In genomic region chr7:590731-591551, GRCh38 we compare ENCODE assay signal across 14 cellular contexts.
DNase-seq lines count a peak whose midpoint lies in the region; ATAC-seq, FAIRE-seq and TF ChIP-seq lines count a peak whose summit lies in the region.
"Had no signal": no experiment of that assay in that cellular context is flagged by ENCODE, and none has a peak within 500 bp of the region (broad histone marks: within the 10 kb centered on the region; RNA-seq: fewer than 3 reads in every experiment).

No MANE protein-coding gene starts in this region.

- H3K79me2 ChIP-seq in HepG2 (ENCODE audit: insufficient read depth, low read length): no peaks in the 10 kb centered on the region

- POLR2A ChIA-PET in HepG2 (lab: Yijun Ruan, JAX): no interaction called here

- TF ChIP-seq RAD21 in HepG2 (CRISPR knock-in tag; IDR thresholded peaks at IDR 0.05): no peak

- no peak overlapping the region for H3K4me2 ChIP-seq in HepG2 (ENCODE audit: low read depth, low read length)

- H3K36me3 ChIP-seq in right lobe of liver: no peaks in the 10 kb centered on the region
- peaks cover 11 to 24% of the 10 kb centered on the region in 2 experiments; a peak in 4 of 5 replicates for H3K36me3 ChIP-seq in HepG2 (replicated peaks in 1 of 2; ENCODE audit: control insufficient read depth in 1 of 2, insufficient read depth in 2 of 2, low read length in 2 of 2)
- H3K36me3 ChIP-seq in transverse colon: no peaks in the 10 kb centered on the region
- H3K36me3 ChIP-seq: gastrocnemius medialis had no signal

- no peaks in the 10 kb centered on the region for H4K20me1 ChIP-seq in HepG2 (ENCODE audit: insufficient read depth, low read length)

- peaks cover 3% of the 10 kb centered on the region for H3K27me3 Mint-ChIP-seq in nephron progenitor cell (ENCODE audit: low read depth, poor library complexity)

- H3K27ac ChIP-seq in right lobe of liver (no peak overlapping the region), HepG2 (ENCODE audit: extremely low read length, insufficient read depth, low read length) (no peak overlapping the region), transverse colon (peak overlapping the region in 2 of 4 donors; percentile 17 to 30)
- H3K27ac ChIP-seq: gastrocnemius medialis had no signal

- no peak overlapping the region for H3K4me3 Mint-ChIP-seq in nephron progenitor cell

- DNase-seq in right lobe of liver (peak in 2 of 3 donors; percentile 11 to 48), HepG2 (ENCODE audit: low spot score) (no peak), epidermal melanocyte (ENCODE audit: insufficient read length, low spot score) (peak; percentile 38), nephron progenitor cell (no peak), transverse colon (no peak), HuH-7 (ENCODE audit: low spot score) (no peak), NCI-H1092 (lab: John Stamatoyannopoulos, UW) (no peak)
- DNase-seq: activated effector memory CD4-positive, alpha-beta T cell treated with anti-CD3 and anti-CD28 coated beads, Interleukin-2, amount 50 U/mL, for 16 hours; COR-L47; gastrocnemius medialis; GOT3; PC-3; stimulated activated CD4-positive, alpha-beta T cell treated with anti-CD3 and anti-CD28 coated beads, Interleukin-4, amount 100 ng/mL, for 24 hours had no signal

- H3K4me1 ChIP-seq in right lobe of liver (no peaks in the 10 kb centered on the region), HepG2 (ENCODE audit: insufficient read depth, low read length) (no peaks in the 10 kb centered on the region), transverse colon (peaks cover 0 to 8% (median 2%) of the 10 kb centered on the region in 4 donors)

- H3K4me3 ChIP-seq in right lobe of liver (no peak overlapping the region), HepG2 (replicated peaks in 1 of 3; ENCODE audit: insufficient read depth in 1 of 3, low read depth in 2 of 3, low read length in 3 of 3) (no peak overlapping the region), transverse colon (no peak overlapping the region)

- TF ChIP-seq CTCF in right lobe of liver (IDR thresholded peaks at IDR 0.05) (no peak), HepG2 (CRISPR knock-in tag; IDR thresholded peaks at IDR 0.05) (no peak), nephron progenitor cell (IDR thresholded peaks at IDR 0.05) (no peak), transverse colon (IDR thresholded peaks at IDR 0.05) (no peak)

- H3K36me3 Mint-ChIP-seq in nephron progenitor cell (ENCODE audit: low read depth): peaks cover 42% of the 10 kb centered on the region

- no peak overlapping the region for H2AFZ ChIP-seq in HepG2 (ENCODE audit: low read length)

- in situ Hi-C loops in HepG2 (cut with HindIII; ENCODE audit: extremely low pct_ligation_motif_present, low pct_unique_long_range_greater_than_20kb): no loop called here
- in situ Hi-C loops in transverse colon (cut with MboI; ENCODE audit: low pct_ligation_motif_present in 1 of 4, low pct_unique_long_range_greater_than_20kb in 1 of 4, low sequenced_read_pairs in 3 of 4): no loop called here

- WGBS in right lobe of liver (ENCODE audit: insufficient coverage, low coverage, low lambda C conversion rate, missing lambda C conversion rate): 92% methylated on average over 12 of the region's 45 CpGs
- WGBS in HepG2 (ENCODE audit: low lambda C conversion rate): 95% methylated on average over 31 of the region's 45 CpGs
- WGBS in transverse colon (ENCODE audit: low coverage in 1 of 2), 2 donors: 77% methylated on average over 36 of the region's 45 CpGs; no CpG with 5 or more reads in 1 of the 2 donors

- intact Hi-C loops in right lobe of liver (cut with DNase I): no loop called here
- intact Hi-C loops in HepG2 (cut with micrococcal nuclease; ENCODE audit: unreplicated experiment): no loop called here
- intact Hi-C loops in transverse colon (cut with DNase I; ENCODE audit: low total_unique reads): no loop called here

- peaks cover 20% of the 10 kb centered on the region for H3K9me3 Mint-ChIP-seq in nephron progenitor cell

- peaks cover 40% of the 10 kb centered on the region for H3K4me1 Mint-ChIP-seq in nephron progenitor cell

- no peak for FAIRE-seq in HepG2 (lab: Jason Lieb, UNC)

- H3K27me3 ChIP-seq in right lobe of liver (no peaks in the 10 kb centered on the region), HepG2 (ENCODE audit: control insufficient read depth in 1 of 2, insufficient read depth in 2 of 2, low read length in 2 of 2) (no peaks in the 10 kb centered on the region), transverse colon (no peaks in the 10 kb centered on the region)
- H3K27me3 ChIP-seq: gastrocnemius medialis had no signal

- TF ChIP-seq POLR2A in right lobe of liver (IDR thresholded peaks at IDR 0.05): no peak
- no peak for TF ChIP-seq POLR2A in HepG2 (IDR thresholded peaks at IDR 0.05; ENCODE audit: insufficient read depth in 1 of 2, low read depth in 2 of 2, low read length in 2 of 2)
- TF ChIP-seq POLR2A in transverse colon (IDR thresholded peaks at IDR 0.05): no peak

- TF ChIP-seq EP300 in HepG2 (IDR thresholded peaks at IDR 0.05; ENCODE audit: low read depth in 2 of 2, low read length in 2 of 2) (no peak), HepG2 (CRISPR knock-in tag; IDR thresholded peaks at IDR 0.05; ENCODE audit: borderline replicate concordance) (no peak), transverse colon (IDR thresholded peaks at IDR 0.05; ENCODE audit: low read depth) (no peak)

- H3K27ac Mint-ChIP-seq in nephron progenitor cell: peak overlapping the region; percentile 36

- BruUV-seq in HepG2 (replicated peaks; lab: Mats Ljungman, UMichigan): no TSS peak

- ATAC-seq in right lobe of liver (no peak), HepG2 (no peak), GM19395 (IDR thresholded peaks at IDR 0.05; ENCODE audit: unreplicated experiment) (no peak)
- ATAC-seq: gastrocnemius medialis, PC-3 had no signal

- H3K9me3 ChIP-seq in right lobe of liver (no peaks in the 10 kb centered on the region), HepG2 (ENCODE audit: low read length) (no peaks in the 10 kb centered on the region), transverse colon (no peaks in the 10 kb centered on the region)
- H3K9me3 ChIP-seq: gastrocnemius medialis had no signal

- H3K9ac ChIP-seq in HepG2 (ENCODE audit: insufficient read depth, low read depth, low read length): no peak overlapping the region

- CTCF ChIA-PET in HepG2 (lab: Yijun Ruan, JAX; ENCODE audit: low intra/inter-chr PET ratio, low total read pairs): no interaction called here

TF ChIP-seq in HepG2, 621 proteins besides CTCF, POLR2A, EP300 and RAD21 (continues in another document):
- TF ChIP-seq BCLAF1 (IDR thresholded peaks at IDR 0.05) (no peak), AGO2 (optimal IDR thresholded peaks at IDR 0.05; ENCODE audit: low read depth, low read length) (no peak), ZNF256 (CRISPR knock-in tag; conservative IDR thresholded peaks at IDR 0.05) (no peak), AFF4 (CRISPR knock-in tag; IDR thresholded peaks at IDR 0.05) (no peak), CEBPB (IDR thresholded peaks at IDR 0.05; ENCODE audit: borderline replicate concordance, low read depth, low read length) (no peak), ZNF607 (CRISPR knock-in tag; IDR thresholded peaks at IDR 0.05; ENCODE audit: borderline replicate concordance) (no peak), ZNF773 (CRISPR knock-in tag; IDR thresholded peaks at IDR 0.05; ENCODE audit: borderline replicate concordance) (no peak), ZNF724P (CRISPR knock-in tag; IDR thresholded peaks at IDR 0.05; ENCODE audit: borderline replicate concordance) (no peak), ZFP36L2 (CRISPR knock-in tag; IDR thresholded peaks at IDR 0.05) (no peak)

Comparison
In these comparisons a context has a peak if more than half of its experiments do, and no peak if none do; other contexts are left out.
1. DNase-seq: peak in right lobe of liver (2 of 3) and epidermal melanocyte (single experiment); none in HepG2 (single experiment), nephron progenitor cell (single experiment), transverse colon (single experiment), HuH-7 (single experiment) and NCI-H1092 (single experiment).